18 cellular contexts compared by ENCODE assay signal in genomic region chr2:189225032-189225431, GRCh38. TPM values are rescaled to one million over a fixed set of nuclear protein-coding genes. Genes with fewer than 3 reads are reported as not detected.
DNase-seq lines count a peak whose midpoint lies in the region; ATAC-seq and TF ChIP-seq lines count a peak whose summit lies in the region.
"Had no signal": no experiment of that assay in that cellular context is flagged by ENCODE, and none has a peak within 500 bp of the region (broad histone marks: within the 10 kb centered on the region; RNA-seq: fewer than 3 reads in every experiment).

No MANE protein-coding gene starts in this region.

- H3F3A ChIP-seq in PC-3 (ENCODE audit: low read length, unreplicated experiment) = peaks cover 17% of the 10 kb centered on the region

- no peak overlapping the region for H4K5ac ChIP-seq in mesendoderm (ENCODE audit: low read length)

- H3K36me3 ChIP-seq in ACC112 (ENCODE audit: insufficient read depth, low read length) = peaks cover 6% of the 10 kb centered on the region; the same call in 1 of the 2 replicates
- no peaks in the 10 kb centered on the region for H3K36me3 ChIP-seq in PC-3 (ENCODE audit: low read depth, low read length)
- H3K36me3 ChIP-seq in mesendoderm (ENCODE audit: control insufficient read depth, insufficient read depth, low read length) = no peaks in the 10 kb centered on the region
- H3K36me3 ChIP-seq: BLaER1 had no signal

- H3K18ac ChIP-seq in mesendoderm (ENCODE audit: low read length) = no peak overlapping the region

- WGBS in mesendoderm (ENCODE audit: extremely low coverage, insufficient coverage, low lambda C conversion rate) = no CpG with 5 or more reads among the region's 2 CpGs

- no peak overlapping the region for H4K8ac ChIP-seq in mesendoderm (ENCODE audit: low read depth, low read length)

- peak overlapping the region; percentile 36 for H2BK15ac ChIP-seq in mesendoderm (replicated peaks; ENCODE audit: low read depth)

- H3K79me2 ChIP-seq in ACC112 (ENCODE audit: control insufficient read depth, insufficient read depth, low read length, unreplicated experiment) = no peaks in the 10 kb centered on the region
- H3K79me2 ChIP-seq in PC-3 (ENCODE audit: low read length) = peaks cover 40% of the 10 kb centered on the region
- H3K79me2 ChIP-seq in mesendoderm (ENCODE audit: control insufficient read depth, insufficient read depth, low read length) = no peaks in the 10 kb centered on the region

- H3K9ac ChIP-seq in PC-3 (ENCODE audit: low read length) (peak overlapping the region; percentile 75), mesendoderm (ENCODE audit: low read length) (no peak overlapping the region)
- H3K9ac ChIP-seq: BLaER1 had no signal

- H3K4me3 ChIP-seq in ACC112 (ENCODE audit: low read depth, low read length) = no peak overlapping the region
- H3K4me3 ChIP-seq in PC-3 (ENCODE audit: low read length) = peak overlapping the region; percentile 67
- no peak overlapping the region for H3K4me3 ChIP-seq in mesendoderm (ENCODE audit: low read length)
- H3K4me3 ChIP-seq: BLaER1 had no signal

- H3K79me1 ChIP-seq in mesendoderm (ENCODE audit: low read length) = no peaks in the 10 kb centered on the region

- H2AK5ac ChIP-seq in mesendoderm (ENCODE audit: low read length) = no peak overlapping the region

- H2BK120ac ChIP-seq in mesendoderm (ENCODE audit: low read depth, low read length) = no peak overlapping the region

- intact Hi-C loops in PC-3 (cut with micrococcal nuclease) = loop anchor here (1.0 to 2.0 kb wide), 3 partner anchors 23 to 110 kb away; no protein-coding TSS in a partner anchor

- no peak overlapping the region for H3K56ac ChIP-seq in mesendoderm (ENCODE audit: low read length)

- peaks cover 24% of the 10 kb centered on the region for H3K4me1 ChIP-seq in ACC112 (ENCODE audit: control insufficient read depth, insufficient read depth, low read length, unreplicated experiment)
- H3K4me1 ChIP-seq in PC-3 (ENCODE audit: insufficient read depth, low read length) = peaks cover 63% of the 10 kb centered on the region
- H3K4me1 ChIP-seq in mesendoderm (ENCODE audit: control insufficient read depth, low read depth, low read length) = peaks cover 2% of the 10 kb centered on the region
- H3K4me1 ChIP-seq: BLaER1 had no signal

- POLR2A ChIA-PET in PC-3 (lab: Charles Lee; ENCODE audit: unreplicated experiment) = interaction anchor here (0.6 to 1.1 kb wide), 2 partner anchors 110 to 111 kb away, joined by 3 to 6 read pairs; no protein-coding TSS in a partner anchor

- ATAC-seq in PC-3 (peak; percentile 29), HG03159 (IDR thresholded peaks at IDR 0.05; ENCODE audit: unreplicated experiment) (no peak)
- ATAC-seq: CD8-positive, alpha-beta T cell; HCT116; HepG2 had no signal

- no peak overlapping the region for H2BK5ac ChIP-seq in mesendoderm (ENCODE audit: low read length)

- H3K27me3 ChIP-seq in ACC112 (ENCODE audit: insufficient read depth, low read length) = no peaks in the 10 kb centered on the region
- no peaks in the 10 kb centered on the region for H3K27me3 ChIP-seq in PC-3 (ENCODE audit: low read length)
- no peaks in the 10 kb centered on the region for H3K27me3 ChIP-seq in mesendoderm (ENCODE audit: insufficient read depth, low read length, poor library complexity)
- H3K27me3 ChIP-seq: BLaER1 had no signal

- TF ChIP-seq CTCF in 22Rv1 (IDR thresholded peaks at IDR 0.05) (no peak), PC-3 (conservative IDR thresholded peaks at IDR 0.05; ENCODE audit: low read depth, low read length) (no peak)

- H3K9me3 ChIP-seq in PC-3 (ENCODE audit: low read length) = 0 out of 2 replicates have a peak, but pooled peaks cover 4% of the 10 kb centered on the region
- H3K9me3 ChIP-seq: BLaER1 had no signal

- CTCF ChIA-PET in PC-3 (lab: Charles Lee) = interaction anchor here (0.5 to 0.6 kb wide), 2 partner anchors 15 to 191 kb away, joined by 3 to 7 read pairs; no protein-coding TSS in a partner anchor

- H3K4me2 ChIP-seq in PC-3 (ENCODE audit: low read length) = peak overlapping the region; percentile 79
- no peak overlapping the region for H3K4me2 ChIP-seq in mesendoderm (ENCODE audit: low read length)
- H3K4me2 ChIP-seq: BLaER1 had no signal

- H3K27ac ChIP-seq in 22Rv1 = peak overlapping the region; percentile 79
- H3K27ac ChIP-seq in ACC112 (ENCODE audit: low read depth, low read length) = no peak overlapping the region
- H3K27ac ChIP-seq in PC-3 (ENCODE audit: low read length) = peak overlapping the region; percentile 90
- no peak overlapping the region for H3K27ac ChIP-seq in mesendoderm (ENCODE audit: low read depth, low read length)
- H3K27ac ChIP-seq: BLaER1 had no signal

- DNase-seq in PC-3 (peak; percentile 63), mesendoderm (no peak), hypothalamus (lab: John Stamatoyannopoulos, UW) (no peak)
- DNase-seq: Calu3; CD8-positive, alpha-beta T cell; DMS 273 treated with DMSO at 0.1 percent for 48 hours; DMS53; GOT3; H7; HFFc6; KG1 had no signal

- no peak overlapping the region for H3K23ac ChIP-seq in mesendoderm (ENCODE audit: low read length)

- H3K4ac ChIP-seq in mesendoderm (ENCODE audit: low read depth, low read length) = no peak overlapping the region

- H2AFZ ChIP-seq in ACC112 (ENCODE audit: low read length, unreplicated experiment) (peak overlapping the region; percentile 15), PC-3 (ENCODE audit: low read length) (no peak overlapping the region)

- TSS peak; percentile 22 for BruUV-seq in PC-3 (replicated peaks; lab: Mats Ljungman, UMichigan)

- H4K20me1 ChIP-seq in PC-3 (ENCODE audit: low read length) = no peaks in the 10 kb centered on the region
- H4K20me1 ChIP-seq: BLaER1 had no signal

- H3K9me2 ChIP-seq in PC-3 (replicated peaks; ENCODE audit: low read length) = no peaks in the 10 kb centered on the region

RNA-seq across cellular contexts. Expression of gene COL5A2, which starts 45.5 kb away (rescaled TPM):
- total RNA-seq in PC-3 (2014; rRNA removed) = 56.2 and 60.1 TPM in 2 replicates
- 74.1 TPM for polyA plus RNA-seq in mesendoderm (2013, experiment 1 of 2)
- 72.8 TPM for polyA plus RNA-seq in mesendoderm (2013, experiment 2 of 2)
- polyA plus RNA-seq: IgD-negative memory B cell had no signal

Comparison
In these comparisons a context has a peak if more than half of its experiments do, and no peak if none do; other contexts are left out.
1. H3K27ac ChIP-seq: peak in 22Rv1 (single experiment) and PC-3 (single experiment); none in ACC112 (single experiment) and mesendoderm (single experiment).